9 cellular contexts compared by ENCODE assay signal in the genomic region with DNA sequence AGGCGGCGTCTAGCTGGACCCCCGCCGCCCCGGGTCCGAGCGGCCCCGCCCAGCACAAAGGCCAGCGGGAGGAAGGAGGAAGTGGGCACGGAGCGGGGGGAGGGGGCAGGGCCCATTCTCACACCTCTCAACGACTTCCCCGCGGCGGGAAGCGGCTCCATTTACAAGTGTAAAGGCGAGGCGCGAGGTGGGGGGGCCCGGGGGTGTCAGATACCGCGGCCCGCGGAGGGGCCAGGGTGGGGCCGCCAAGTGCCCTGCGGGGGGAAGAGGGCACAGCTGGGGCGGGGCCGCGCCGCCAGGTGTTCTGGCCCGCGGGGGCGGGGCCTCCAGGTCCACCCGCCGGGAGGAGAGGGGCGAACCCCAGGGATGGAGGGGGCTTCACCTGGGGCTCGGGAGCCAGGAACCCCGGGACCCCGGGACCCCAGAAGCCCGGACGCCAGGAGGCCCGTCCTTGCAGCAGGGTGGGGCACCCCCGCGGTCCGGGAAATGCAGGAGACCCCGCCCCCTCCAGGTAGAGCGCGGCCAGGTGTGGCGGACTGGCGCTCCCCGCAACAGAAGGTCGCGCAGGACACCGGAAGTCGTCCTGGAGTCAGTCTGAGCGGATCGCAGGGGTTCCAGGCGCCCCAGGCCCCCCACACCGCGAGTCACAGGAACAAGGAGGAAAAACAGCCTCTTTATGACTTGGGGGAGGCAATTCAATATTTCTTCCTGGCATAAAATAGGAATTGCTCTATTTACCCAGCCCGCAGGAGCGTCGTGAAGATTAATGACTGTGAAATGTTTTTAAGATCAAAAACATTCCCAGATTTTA. TPM values are rescaled to one million over a fixed set of nuclear protein-coding genes. Genes with fewer than 3 reads are reported as not detected.
DNase-seq lines count a peak whose midpoint lies in the region; ATAC-seq and TF ChIP-seq lines count a peak whose summit lies in the region.
"Had no signal": no experiment of that assay in that cellular context is flagged by ENCODE, and none has a peak within 500 bp of the region (broad histone marks: within the 10 kb centered on the region; RNA-seq: fewer than 3 reads in every experiment).

No MANE protein-coding gene starts in this region.

- peak overlapping the region; percentile 65 for H3K4me2 ChIP-seq in parathyroid adenoma (ENCODE audit: low read length)

- H3K9ac ChIP-seq in parathyroid adenoma: no peak overlapping the region

- H3K4me1 ChIP-seq in parathyroid adenoma: no peaks in the 10 kb centered on the region

- no peaks in the 10 kb centered on the region for H3K27me3 ChIP-seq in parathyroid adenoma (ENCODE audit: control insufficient read depth, insufficient read depth, low read length)

- intact Hi-C loops in left ventricle myocardium superior (cut with micrococcal nuclease): loop anchor here (10.0 kb wide), 1 partner anchor 67 kb away; no protein-coding TSS in a partner anchor

- peak overlapping the region; percentile 58 for H2AFZ ChIP-seq in parathyroid adenoma

- H3K36me3 ChIP-seq in parathyroid adenoma (ENCODE audit: control insufficient read depth, insufficient read depth, low read length): no peaks in the 10 kb centered on the region

- no peaks in the 10 kb centered on the region for H3K9me3 ChIP-seq in parathyroid adenoma (ENCODE audit: control insufficient read depth, low read length)

- DNase-seq in DMS53 treated with DMSO at 0.1 percent for 48 hours (lab: John Stamatoyannopoulos, UW; ENCODE audit: unreplicated experiment): peak; percentile 38
- peak; percentile 19 for DNase-seq in RPMI8226
- DNase-seq in left ventricle myocardium superior: peak; percentile 52
- DNase-seq in activated CD8-positive, alpha-beta memory T cell treated with anti-CD3 and anti-CD28 coated beads, Interleukin-2, amount 50 U/mL, for 48 hours: no peak
- no peak for DNase-seq in ecto neural progenitor cell (ENCODE audit: low spot score)
- DNase-seq: IMR-90 had no signal

- TF ChIP-seq CTCF in parathyroid adenoma (IDR thresholded peaks at IDR 0.05): no peak

- ATAC-seq in left ventricle myocardium superior (no peak), HG02938 (IDR thresholded peaks at IDR 0.05; ENCODE audit: unreplicated experiment) (no peak), HG03457 (IDR thresholded peaks at IDR 0.05; ENCODE audit: unreplicated experiment) (no peak)

- peak overlapping the region; percentile 40 for H3K4me3 ChIP-seq in parathyroid adenoma (ENCODE audit: low read depth, low read length)

- no peak overlapping the region for H3K27ac ChIP-seq in parathyroid adenoma

- peaks cover 27% of the 10 kb centered on the region for H3K79me2 ChIP-seq in parathyroid adenoma

RNA-seq across cellular contexts. Expression of a gene that starts 8.3 kb away (rescaled TPM):
- 29.3 TPM for total RNA-seq in left ventricle myocardium superior

Comparison
In these comparisons a context has a peak if more than half of its experiments do, and no peak if none do; other contexts are left out.
1. DNase-seq: peak in DMS53 treated with DMSO at 0.1 percent for 48 hours (single experiment), RPMI8226 (single experiment) and left ventricle myocardium superior (single experiment); none in activated CD8-positive, alpha-beta memory T cell treated with anti-CD3 and anti-CD28 coated beads, Interleukin-2, amount 50 U/mL, for 48 hours (single experiment) and ecto neural progenitor cell (single experiment).